Comparison of ENCODE assay signal across 1 cellular context in the genomic region with DNA sequence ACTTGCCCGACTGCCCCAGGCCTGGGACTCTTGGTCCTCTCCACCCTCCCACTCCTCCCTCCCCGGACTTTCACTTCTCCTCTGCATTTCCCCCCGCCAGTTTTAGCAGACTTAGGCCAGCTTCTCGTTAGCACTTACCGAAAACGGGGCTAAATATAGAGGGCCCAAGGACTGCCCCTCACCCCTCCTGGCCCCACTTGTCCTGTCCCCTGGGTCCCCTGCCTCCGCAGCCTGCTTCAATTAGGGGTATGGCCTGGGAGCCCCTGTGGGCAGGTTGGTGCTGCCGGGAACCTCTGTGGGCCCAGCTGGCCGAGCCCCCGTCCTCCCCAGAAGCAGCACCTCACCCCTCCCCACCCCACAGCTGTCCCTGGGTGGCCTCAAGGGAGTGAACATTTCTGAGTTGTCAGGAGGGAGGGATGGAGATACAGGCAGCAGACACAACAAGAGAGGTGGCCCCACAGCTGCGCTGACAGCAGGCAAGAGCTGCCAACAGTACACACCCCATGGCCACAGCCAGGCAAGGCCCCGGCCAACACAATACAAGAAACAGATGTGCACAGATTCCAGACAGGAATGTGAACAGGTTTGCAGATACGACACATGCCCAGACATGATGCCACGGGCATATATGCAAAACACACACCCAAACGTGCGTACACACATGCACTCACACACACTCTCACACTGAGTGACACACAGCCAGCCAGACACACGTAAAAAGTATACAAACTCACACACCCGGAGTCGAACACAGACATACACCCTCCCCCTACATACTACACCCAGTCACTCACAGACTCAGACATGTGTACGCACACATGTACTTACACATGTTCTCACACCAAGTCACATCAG.
TF ChIP-seq lines count a peak whose summit lies in the region.

No MANE protein-coding gene starts in this region.

TF ChIP-seq in A549, 52 proteins besides CTCF, POLR2A, EP300 and RAD21 (continued from another document):
- TF ChIP-seq, protein P1, sequence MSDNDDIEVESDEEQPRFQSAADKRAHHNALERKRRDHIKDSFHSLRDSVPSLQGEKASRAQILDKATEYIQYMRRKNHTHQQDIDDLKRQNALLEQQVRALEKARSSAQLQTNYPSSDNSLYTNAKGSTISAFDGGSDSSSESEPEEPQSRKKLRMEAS (IDR thresholded peaks at IDR 0.05) = no peak
- TF ChIP-seq TFCP2L1 (CRISPR knock-in tag; IDR thresholded peaks at IDR 0.05) = no peak
- TF ChIP-seq, protein P2, sequence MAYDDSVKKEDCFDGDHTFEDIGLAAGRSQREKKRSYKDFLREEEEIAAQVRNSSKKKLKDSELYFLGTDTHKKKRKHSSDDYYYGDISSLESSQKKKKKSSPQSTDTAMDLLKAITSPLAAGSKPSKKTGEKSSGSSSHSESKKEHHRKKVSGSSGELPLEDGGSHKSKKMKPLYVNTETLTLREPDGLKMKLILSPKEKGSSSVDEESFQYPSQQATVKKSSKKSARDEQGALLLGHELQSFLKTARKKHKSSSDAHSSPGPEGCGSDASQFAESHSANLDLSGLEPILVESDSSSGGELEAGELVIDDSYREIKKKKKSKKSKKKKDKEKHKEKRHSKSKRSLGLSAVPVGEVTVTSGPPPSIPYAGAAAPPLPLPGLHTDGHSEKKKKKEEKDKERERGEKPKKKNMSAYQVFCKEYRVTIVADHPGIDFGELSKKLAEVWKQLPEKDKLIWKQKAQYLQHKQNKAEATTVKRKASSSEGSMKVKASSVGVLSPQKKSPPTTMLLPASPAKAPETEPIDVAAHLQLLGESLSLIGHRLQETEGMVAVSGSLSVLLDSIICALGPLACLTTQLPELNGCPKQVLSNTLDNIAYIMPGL (CRISPR knock-in tag; IDR thresholded peaks at IDR 0.05; ENCODE audit: borderline replicate concordance) = no peak
- no peak for TF ChIP-seq HOXB5 (CRISPR knock-in tag; IDR thresholded peaks at IDR 0.05)
TF ChIP-seq in A549: peak in this region for 0.
